In the genomic region with DNA sequence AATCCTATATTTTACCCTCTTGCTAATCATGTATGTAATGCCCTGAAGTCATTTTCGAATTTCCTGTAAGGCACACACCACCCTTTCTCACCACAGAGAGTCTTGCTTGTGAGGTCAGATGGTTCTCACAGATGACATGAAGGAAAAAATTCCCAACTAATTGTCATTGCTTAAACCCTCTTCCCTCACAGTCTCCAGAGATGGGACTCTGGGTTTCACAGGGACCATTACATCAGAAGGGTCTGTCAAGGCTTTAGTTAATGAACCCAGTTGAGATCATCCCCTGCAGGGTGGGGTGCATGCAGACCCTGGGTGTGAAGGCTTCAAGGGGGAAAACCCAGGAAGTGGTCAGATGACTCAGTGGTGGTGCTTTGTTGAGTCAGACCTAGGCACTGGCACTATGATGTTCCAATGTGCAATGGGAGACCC, we compare ENCODE assay signal across 9 cellular contexts.
DNase-seq lines count a peak whose midpoint lies in the region; ATAC-seq and TF ChIP-seq lines count a peak whose summit lies in the region.
"Had no signal": no experiment of that assay in that cellular context is flagged by ENCODE, and none has a peak within 500 bp of the region (broad histone marks: within the 10 kb centered on the region; RNA-seq: fewer than 3 reads in every experiment).

No MANE protein-coding gene starts in this region.

- peak; percentile 65 for DNase-seq in DMS53 (lab: John Stamatoyannopoulos, UW)
- no peak for DNase-seq in DMS53 treated with DMSO at 0.1 percent for 48 hours (lab: John Stamatoyannopoulos, UW; ENCODE audit: unreplicated experiment)
- DNase-seq in activated T-helper 1 cell treated with anti-CD3 and anti-CD28 coated beads, Interleukin-12 subunit alpha, Interleukin-12 subunit beta, Interleukin-2, Interleukin-4 antibody, amounts not matched to agents 30 ng/mL and 10 ng/mL and 1 ng/mL, durations not matched to agents 14 hours and 24 hours and 36 hours (ENCODE audit: low spot score): peak; percentile 53
- DNase-seq in stimulated activated CD4-positive, alpha-beta T cell treated with anti-CD3 and anti-CD28 coated beads, Interleukin-2, amount 100 ng/mL, for 4 hours (ENCODE audit: low read depth): peak; percentile 7
- no peak for DNase-seq in esophagus squamous epithelium (lab: John Stamatoyannopoulos, UW)
- DNase-seq in HT-29 (ENCODE audit: low spot score): no peak
- DNase-seq in tibial nerve (ENCODE audit: low spot score in 2 of 2): no peak

- WGBS in esophagus squamous epithelium, 2 donors: 38 to 50% methylated on average over 1 of the region's 1 CpG
- 79 to 81% methylated on average over 1 of the region's 1 CpG for WGBS in tibial nerve, 2 donors

- H3K27ac Mint-ChIP-seq in activated T-helper 1 cell treated with anti-CD3 and anti-CD28 coated beads, Interleukin-12 subunit alpha, Interleukin-12 subunit beta, Interleukin-2, Interleukin-4 antibody, amounts not matched to agents 30 ng/mL and 10 ng/mL and 1 ng/mL, durations not matched to agents 14 hours and 24 hours and 36 hours: peak overlapping the region; percentile 80

- intact Hi-C loops in activated T-helper 1 cell treated with anti-CD3 and anti-CD28 coated beads, Interleukin-12 subunit alpha, Interleukin-12 subunit beta, Interleukin-2, Interleukin-4 antibody, amounts not matched to agents 30 ng/mL and 10 ng/mL and 1 ng/mL, durations not matched to agents 14 hours and 24 hours and 36 hours (cut with micrococcal nuclease): loop anchor here (1.0 to 5.0 kb wide), 6 partner anchors 10 to 120 kb away; no protein-coding TSS in a partner anchor
- intact Hi-C loops in esophagus squamous epithelium (cut with DNase I): no loop called here

- H3K27ac ChIP-seq in esophagus squamous epithelium (no peak overlapping the region), tibial nerve (no peak overlapping the region)
- H3K27ac ChIP-seq: 22Rv1 had no signal

- H3K9me3 ChIP-seq in esophagus squamous epithelium (no peaks in the 10 kb centered on the region), tibial nerve (peaks cover 0 to 3% (median 0%) of the 10 kb centered on the region in 4 donors)

- TF ChIP-seq POLR2A in esophagus squamous epithelium (IDR thresholded peaks at IDR 0.05): no peak
- TF ChIP-seq POLR2A in tibial nerve (IDR thresholded peaks at IDR 0.05): no peak

- H3K4me1 ChIP-seq in esophagus squamous epithelium (no peaks in the 10 kb centered on the region), tibial nerve (no peaks in the 10 kb centered on the region)

- peak overlapping the region; percentile 9 for H3K4me3 Mint-ChIP-seq in activated T-helper 1 cell treated with anti-CD3 and anti-CD28 coated beads, Interleukin-12 subunit alpha, Interleukin-12 subunit beta, Interleukin-2, Interleukin-4 antibody, amounts not matched to agents 30 ng/mL and 10 ng/mL and 1 ng/mL, durations not matched to agents 14 hours and 24 hours and 36 hours

- H3K4me1 Mint-ChIP-seq in activated T-helper 1 cell treated with anti-CD3 and anti-CD28 coated beads, Interleukin-12 subunit alpha, Interleukin-12 subunit beta, Interleukin-2, Interleukin-4 antibody, amounts not matched to agents 30 ng/mL and 10 ng/mL and 1 ng/mL, durations not matched to agents 14 hours and 24 hours and 36 hours (ENCODE audit: low read depth): peaks cover 35% of the 10 kb centered on the region

- H3K36me3 Mint-ChIP-seq in activated T-helper 1 cell treated with anti-CD3 and anti-CD28 coated beads, Interleukin-12 subunit alpha, Interleukin-12 subunit beta, Interleukin-2, Interleukin-4 antibody, amounts not matched to agents 30 ng/mL and 10 ng/mL and 1 ng/mL, durations not matched to agents 14 hours and 24 hours and 36 hours (ENCODE audit: low read depth): peaks cover 4% of the 10 kb centered on the region

- H3K27me3 Mint-ChIP-seq in activated T-helper 1 cell treated with anti-CD3 and anti-CD28 coated beads, Interleukin-12 subunit alpha, Interleukin-12 subunit beta, Interleukin-2, Interleukin-4 antibody, amounts not matched to agents 30 ng/mL and 10 ng/mL and 1 ng/mL, durations not matched to agents 14 hours and 24 hours and 36 hours (ENCODE audit: insufficient read depth): peaks cover 1% of the 10 kb centered on the region

- no peak overlapping the region for H3K4me3 ChIP-seq in esophagus squamous epithelium
- no peak overlapping the region for H3K4me3 ChIP-seq in tibial nerve

- H3K27me3 ChIP-seq in esophagus squamous epithelium: no peaks in the 10 kb centered on the region
- no peaks in the 10 kb centered on the region for H3K27me3 ChIP-seq in tibial nerve

- H3K36me3 ChIP-seq in esophagus squamous epithelium: no peaks in the 10 kb centered on the region
- H3K36me3 ChIP-seq in tibial nerve: no peaks in the 10 kb centered on the region

- peak; percentile 86 for ATAC-seq in HG03108 (IDR thresholded peaks at IDR 0.05; ENCODE audit: unreplicated experiment)

- H3K9me3 Mint-ChIP-seq in activated T-helper 1 cell treated with anti-CD3 and anti-CD28 coated beads, Interleukin-12 subunit alpha, Interleukin-12 subunit beta, Interleukin-2, Interleukin-4 antibody, amounts not matched to agents 30 ng/mL and 10 ng/mL and 1 ng/mL, durations not matched to agents 14 hours and 24 hours and 36 hours: peaks cover 14% of the 10 kb centered on the region

- no peak for TF ChIP-seq EP300 in tibial nerve (IDR thresholded peaks at IDR 0.05)

- TF ChIP-seq CTCF in esophagus squamous epithelium (IDR thresholded peaks at IDR 0.05): no peak
- TF ChIP-seq CTCF in tibial nerve (IDR thresholded peaks at IDR 0.05): no peak

Comparison
In these comparisons a context has a peak if more than half of its experiments do, and no peak if none do; other contexts are left out.
1. DNase-seq: peak in DMS53 (single experiment), activated T-helper 1 cell treated with anti-CD3 and anti-CD28 coated beads, Interleukin-12 subunit alpha, Interleukin-12 subunit beta, Interleukin-2, Interleukin-4 antibody, amounts not matched to agents 30 ng/mL and 10 ng/mL and 1 ng/mL, durations not matched to agents 14 hours and 24 hours and 36 hours (single experiment) and stimulated activated CD4-positive, alpha-beta T cell treated with anti-CD3 and anti-CD28 coated beads, Interleukin-2, amount 100 ng/mL, for 4 hours (single experiment); none in DMS53 treated with DMSO at 0.1 percent for 48 hours (single experiment), esophagus squamous epithelium (single experiment), HT-29 (single experiment) and tibial nerve (0 of 2).